Comparison of ENCODE assay signal across 8 cellular contexts in genomic region chrX:45781901-45782553, GRCh38.
DNase-seq lines count a peak whose midpoint lies in the region; ATAC-seq and TF ChIP-seq lines count a peak whose summit lies in the region.

No MANE protein-coding gene starts in this region.

- 54 to 69% methylated on average over 2 to 4 of the region's 4 CpGs for WGBS in thyroid gland, 2 donors

- no peak for DNase-seq in activated T-cell treated with anti-CD3 and anti-CD28 coated beads, Interleukin-2, amount 50 U/mL, for 4 hours
- DNase-seq in activated T-cell treated with anti-CD3 and anti-CD28 coated beads for 4 hours: no peak
- peak; percentile 83 for DNase-seq in RPMI7951 (ENCODE audit: low read depth)
- DNase-seq in fibroblast of peridontal ligament (ENCODE audit: extremely low read depth): peak; percentile 83
- DNase-seq in thyroid gland: no peak
- no peak for DNase-seq in NCI-H2171 (lab: John Stamatoyannopoulos, UW)
- DNase-seq in pons (ENCODE audit: low spot score): no peak

- no peaks in the 10 kb centered on the region for H3K36me3 ChIP-seq in thyroid gland

- peaks cover 51% of the 10 kb centered on the region for H3K4me1 Mint-ChIP-seq in activated T-cell treated with anti-CD3 and anti-CD28 coated beads, Interleukin-2, amount 50 U/mL, for 4 hours (ENCODE audit: low read depth)

- no peak for TF ChIP-seq POLR2A in thyroid gland (IDR thresholded peaks at IDR 0.05)

- no peak overlapping the region for H3K27ac ChIP-seq in thyroid gland

- H3K36me3 Mint-ChIP-seq in activated T-cell treated with anti-CD3 and anti-CD28 coated beads, Interleukin-2, amount 50 U/mL, for 4 hours (ENCODE audit: insufficient read depth): peaks cover 36% of the 10 kb centered on the region

- no peaks in the 10 kb centered on the region for H3K4me1 ChIP-seq in thyroid gland

- H3K4me3 ChIP-seq in thyroid gland (replicated peaks in 1 of 3): no peak overlapping the region

- peak in 4 of 6 experiments; percentile 14 to 40 (median 28) for TF ChIP-seq CTCF in thyroid gland (IDR thresholded peaks at IDR 0.05)

- no peaks in the 10 kb centered on the region for H3K9me3 Mint-ChIP-seq in activated T-cell treated with anti-CD3 and anti-CD28 coated beads, Interleukin-2, amount 50 U/mL, for 4 hours

- H3K27me3 ChIP-seq in thyroid gland: no peaks in the 10 kb centered on the region

- no peak overlapping the region for H3K4me3 Mint-ChIP-seq in activated T-cell treated with anti-CD3 and anti-CD28 coated beads, Interleukin-2, amount 50 U/mL, for 4 hours

- intact Hi-C loops in thyroid gland (cut with DNase I): no loop called here

- ATAC-seq in activated T-cell treated with anti-CD3 and anti-CD28 coated beads, Interleukin-2, amount 50 U/mL, for 4 hours: peak; percentile 51 to 62
- no peak for ATAC-seq in GM21619 (IDR thresholded peaks at IDR 0.05; ENCODE audit: unreplicated experiment)

- H3K27me3 Mint-ChIP-seq in activated T-cell treated with anti-CD3 and anti-CD28 coated beads, Interleukin-2, amount 50 U/mL, for 4 hours (ENCODE audit: low read depth): no peaks in the 10 kb centered on the region

- no peaks in the 10 kb centered on the region for H3K9me3 ChIP-seq in thyroid gland

Comparison
In these comparisons a context has a peak if more than half of its experiments do, and no peak if none do; other contexts are left out.
1. DNase-seq: peak in RPMI7951 (single experiment) and fibroblast of peridontal ligament (single experiment); none in activated T-cell treated with anti-CD3 and anti-CD28 coated beads, Interleukin-2, amount 50 U/mL, for 4 hours (single experiment), activated T-cell treated with anti-CD3 and anti-CD28 coated beads for 4 hours (single experiment), thyroid gland (0 of 2), NCI-H2171 (single experiment) and pons (single experiment).